ENCODE assay signal across 8 cellular contexts in the genomic region with DNA sequence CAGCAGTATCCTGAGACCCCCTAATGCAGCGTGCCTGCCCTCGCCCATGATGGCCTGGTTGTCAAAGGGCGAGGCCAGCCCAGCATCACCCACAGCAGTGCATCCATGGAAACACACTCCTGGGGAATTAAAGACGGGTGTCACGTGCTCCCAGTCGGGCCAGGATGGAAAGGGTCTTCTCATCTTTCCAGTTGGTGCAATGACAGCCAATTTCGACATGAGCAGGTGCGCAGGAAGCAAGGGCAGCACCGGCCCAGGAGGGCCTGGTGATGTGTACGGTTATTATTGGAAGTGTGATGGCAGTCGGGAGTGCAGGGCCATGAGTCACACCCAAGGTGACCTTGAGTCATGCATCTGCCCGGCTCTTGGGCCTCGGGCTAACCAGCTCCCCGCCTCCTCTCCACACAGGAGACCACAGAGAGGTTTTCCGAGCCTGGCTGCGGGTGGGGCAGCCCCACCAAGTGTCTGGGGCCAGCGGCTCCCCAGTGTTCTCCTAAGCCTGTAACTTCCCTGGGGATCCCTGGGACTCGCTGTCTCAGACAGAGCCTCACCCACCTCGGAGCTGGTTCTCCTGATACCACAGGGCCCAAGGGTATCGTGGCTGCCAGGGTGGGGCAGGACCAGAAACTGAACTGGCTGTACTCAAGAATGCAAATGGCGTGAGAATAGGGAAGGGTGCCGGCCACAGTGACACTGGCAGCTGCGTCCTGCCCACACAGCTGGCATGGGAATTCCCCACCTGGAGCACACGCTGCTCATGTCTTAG.
DNase-seq lines count a peak whose midpoint lies in the region; ATAC-seq, FAIRE-seq and TF ChIP-seq lines count a peak whose summit lies in the region.

No MANE protein-coding gene starts in this region.

- POLR2A ChIA-PET in HEK293 (lab: Yijun Ruan, JAX) = no interaction called here

- peak; percentile 75 for FAIRE-seq in GM12892 (lab: Jason Lieb, UNC)

- H3K4me1 ChIP-seq in HEK293 (ENCODE audit: control insufficient read depth, insufficient read depth, low read length) = no peaks in the 10 kb centered on the region
- H3K4me1 ChIP-seq in NT2/D1 (ENCODE audit: insufficient read depth, insufficient read length) = peaks cover 27% of the 10 kb centered on the region
- H3K4me1 ChIP-seq in transverse colon = peaks cover 6 to 17% (median 10%) of the 10 kb centered on the region in 4 donors

- no peak overlapping the region for H3K4me3 ChIP-seq in HEK293 (ENCODE audit: low read depth, low read length)
- H3K4me3 ChIP-seq in NT2/D1 (ENCODE audit: insufficient read length, low read depth) = no peak overlapping the region
- H3K4me3 ChIP-seq in transverse colon = no peak overlapping the region

- TF ChIP-seq EP300 in transverse colon (IDR thresholded peaks at IDR 0.05; ENCODE audit: low read depth) = no peak

- H3K36me3 ChIP-seq in HEK293 (ENCODE audit: control insufficient read depth in 2 of 2, insufficient read depth in 1 of 2, low read length in 2 of 2) (no peaks in the 10 kb centered on the region), NT2/D1 (ENCODE audit: insufficient read depth, insufficient read length, low read length) (no peaks in the 10 kb centered on the region), transverse colon (no peaks in the 10 kb centered on the region)

- H3K27me3 ChIP-seq in NT2/D1 (ENCODE audit: insufficient read depth, insufficient read length) = no peaks in the 10 kb centered on the region
- no peaks in the 10 kb centered on the region for H3K27me3 ChIP-seq in transverse colon

- ATAC-seq in esophagus mucosa (peak; percentile 81), HG03469 (IDR thresholded peaks at IDR 0.05; ENCODE audit: unreplicated experiment) (no peak)

- H3K9me3 ChIP-seq in HEK293 (ENCODE audit: control insufficient read depth, insufficient read depth, low read depth, low read length) = no peaks in the 10 kb centered on the region
- H3K9me3 ChIP-seq in NT2/D1 (ENCODE audit: insufficient read depth, low read length) = no peaks in the 10 kb centered on the region
- H3K9me3 ChIP-seq in transverse colon = no peaks in the 10 kb centered on the region

- DNase-seq in GM12892 (ENCODE audit: insufficient read length) (peak; percentile 59), NT2/D1 (ENCODE audit: low read depth, low spot score) (no peak), transverse colon (peak; percentile 76), NCI-H2227 (lab: John Stamatoyannopoulos, UW; ENCODE audit: unreplicated experiment) (no peak)
- no peak for DNase-seq in stimulated activated naive CD4-positive, alpha-beta T cell treated with Interleukin-2 at 50 U/mL for 16 hours (lab: John Stamatoyannopoulos, UW)

- CTCF ChIA-PET in HEK293 (lab: Yijun Ruan, JAX) = no interaction called here

- intact Hi-C loops in transverse colon (cut with DNase I; ENCODE audit: low total_unique reads) = no loop called here

- TF ChIP-seq POLR2A in GM12892 (IDR thresholded peaks at IDR 0.05; ENCODE audit: low read depth, low read length) (no peak), transverse colon (IDR thresholded peaks at IDR 0.05) (no peak)

- in situ Hi-C loops in transverse colon (cut with MboI; ENCODE audit: low pct_ligation_motif_present in 1 of 4, low pct_unique_long_range_greater_than_20kb in 1 of 4, low sequenced_read_pairs in 3 of 4) = no loop called here

- H3K9ac ChIP-seq in NT2/D1 (ENCODE audit: insufficient read length, low read depth) = peak overlapping the region; percentile 24

- TF ChIP-seq CTCF in HEK293 (tag by site-specific recombination; IDR thresholded peaks at IDR 0.05) (no peak), transverse colon (IDR thresholded peaks at IDR 0.05) (no peak)

- H3K27ac ChIP-seq in HEK293 (ENCODE audit: extremely low read depth, low read depth, low read length) = no peak overlapping the region; the same call in 1 of the 2 replicates
- peak overlapping the region in 2 of 4 donors; percentile 18 to 63 for H3K27ac ChIP-seq in transverse colon

- 74% methylated on average over 23 of the region's 24 CpGs; no CpG with 5 or more reads in 1 of the 2 donors for WGBS in transverse colon (ENCODE audit: low coverage in 1 of 2), 2 donors

TF ChIP-seq in HEK293, 187 proteins besides CTCF, POLR2A, EP300 and RAD21 (continues in another document):
- TF ChIP-seq YY1 (tag by site-specific recombination; IDR thresholded peaks at IDR 0.05) = no peak
- TF ChIP-seq ZNF621 (tag by site-specific recombination; IDR thresholded peaks at IDR 0.05) = no peak
- TF ChIP-seq ZNF324 (tag by site-specific recombination; IDR thresholded peaks at IDR 0.05) = 0 out of 2 replicates have a peak, but pooled peaks have one; percentile 51
- no peak for TF ChIP-seq ZNF266 (tag by site-specific recombination; IDR thresholded peaks at IDR 0.05; ENCODE audit: low read depth)
- peak; percentile 91 for TF ChIP-seq ZNF600 (tag by site-specific recombination; IDR thresholded peaks at IDR 0.05)
- 0 out of 2 replicates have a peak, but pooled peaks have one; percentile 35 for TF ChIP-seq GLIS1 (tag by site-specific recombination; IDR thresholded peaks at IDR 0.05)
- TF ChIP-seq ZNF10 (tag by site-specific recombination; IDR thresholded peaks at IDR 0.05) = peak; percentile 49; the same call in 1 of the 2 replicates
- no peak for TF ChIP-seq ZNF311 (tag by site-specific recombination; IDR thresholded peaks at IDR 0.05; ENCODE audit: borderline replicate concordance)
- TF ChIP-seq ZSCAN23 (tag by site-specific recombination; IDR thresholded peaks at IDR 0.05) = no peak
- TF ChIP-seq ZNF26 (tag by site-specific recombination; IDR thresholded peaks at IDR 0.05) = no peak
- TF ChIP-seq PATZ1 (tag by site-specific recombination; IDR thresholded peaks at IDR 0.05) = peak; percentile 61
- TF ChIP-seq ZFHX2 (tag by site-specific recombination; conservative IDR thresholded peaks at IDR 0.05) = 0 out of 2 replicates have a peak, but pooled peaks have one; percentile 25
- no peak for TF ChIP-seq ZNF211 (tag by site-specific recombination; IDR thresholded peaks at IDR 0.05; ENCODE audit: low read depth)
- TF ChIP-seq, protein P1, sequence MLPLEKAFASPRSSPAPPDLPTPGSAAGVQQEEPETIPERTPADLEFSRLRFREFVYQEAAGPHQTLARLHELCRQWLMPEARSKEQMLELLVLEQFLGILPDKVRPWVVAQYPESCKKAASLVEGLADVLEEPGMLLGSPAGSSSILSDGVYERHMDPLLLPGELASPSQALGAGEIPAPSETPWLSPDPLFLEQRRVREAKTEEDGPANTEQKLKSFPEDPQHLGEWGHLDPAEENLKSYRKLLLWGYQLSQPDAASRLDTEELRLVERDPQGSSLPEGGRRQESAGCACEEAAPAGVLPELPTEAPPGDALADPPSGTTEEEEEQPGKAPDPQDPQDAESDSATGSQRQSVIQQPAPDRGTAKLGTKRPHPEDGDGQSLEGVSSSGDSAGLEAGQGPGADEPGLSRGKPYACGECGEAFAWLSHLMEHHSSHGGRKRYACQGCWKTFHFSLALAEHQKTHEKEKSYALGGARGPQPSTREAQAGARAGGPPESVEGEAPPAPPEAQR (tag by site-specific recombination; IDR thresholded peaks at IDR 0.05) = no peak
- TF ChIP-seq SP2 (tag by site-specific recombination; IDR thresholded peaks at IDR 0.05) = no peak
- peak; percentile 66; the same call in 1 of the 2 replicates for TF ChIP-seq ZNF184 (tag by site-specific recombination; IDR thresholded peaks at IDR 0.05)
- no peak for TF ChIP-seq ZNF654 (tag by site-specific recombination; IDR thresholded peaks at IDR 0.05; ENCODE audit: low read depth)
- TF ChIP-seq SP7 (tag by site-specific recombination; IDR thresholded peaks at IDR 0.05) = peak; percentile 84
- TF ChIP-seq ZNF623 (tag by site-specific recombination; IDR thresholded peaks at IDR 0.05) = no peak
- TF ChIP-seq ZBTB21 (tag by site-specific recombination; IDR thresholded peaks at IDR 0.05) = no peak; the same call in none of the 2 replicates
- no peak for TF ChIP-seq ZBTB48 (tag by site-specific recombination; IDR thresholded peaks at IDR 0.05)
- TF ChIP-seq ZNF629 (tag by site-specific recombination; IDR thresholded peaks at IDR 0.05) = peak; percentile 79
- no peak for TF ChIP-seq GLIS2 (tag by site-specific recombination; IDR thresholded peaks at IDR 0.05)
- TF ChIP-seq ZNF571 (tag by site-specific recombination; IDR thresholded peaks at IDR 0.05) = no peak

Comparison
In these comparisons a context has a peak if more than half of its experiments do, and no peak if none do; other contexts are left out.
1. DNase-seq: peak in GM12892 (single experiment) and transverse colon (single experiment); none in NT2/D1 (single experiment), NCI-H2227 (single experiment) and stimulated activated naive CD4-positive, alpha-beta T cell treated with Interleukin-2 at 50 U/mL for 16 hours (single experiment).